In genomic region chr6:141077355-141078333, GRCh38 we compare ENCODE assay signal across 9 cellular contexts.
DNase-seq lines count a peak whose midpoint lies in the region; ATAC-seq, FAIRE-seq and TF ChIP-seq lines count a peak whose summit lies in the region.
"Had no signal": no experiment of that assay in that cellular context is flagged by ENCODE, and none has a peak within 500 bp of the region (broad histone marks: within the 10 kb centered on the region; RNA-seq: fewer than 3 reads in every experiment).

No MANE protein-coding gene starts in this region.

- peaks cover 19% of the 10 kb centered on the region for H3K27me3 Mint-ChIP-seq in T-helper 17 cell
- H3K27me3 Mint-ChIP-seq in effector memory CD8-positive, alpha-beta T cell: peaks cover 14 to 27% of the 10 kb centered on the region in 2 donors

- TF ChIP-seq EP300 in HepG2 (IDR thresholded peaks at IDR 0.05; ENCODE audit: low read depth in 2 of 2, low read length in 2 of 2): no peak
- TF ChIP-seq EP300 in HepG2 (CRISPR knock-in tag; IDR thresholded peaks at IDR 0.05; ENCODE audit: borderline replicate concordance): no peak

- no peaks in the 10 kb centered on the region for H3K36me3 ChIP-seq in HepG2 (replicated peaks in 1 of 2; ENCODE audit: control insufficient read depth in 1 of 2, insufficient read depth in 2 of 2, low read length in 2 of 2)
- H3K36me3 ChIP-seq: upper lobe of left lung had no signal

- H3K27me3 ChIP-seq in HepG2 (ENCODE audit: control insufficient read depth in 1 of 2, insufficient read depth in 2 of 2, low read length in 2 of 2): no peaks in the 10 kb centered on the region
- H3K27me3 ChIP-seq: upper lobe of left lung had no signal

- WGBS in HepG2 (ENCODE audit: low lambda C conversion rate): 14% methylated on average over 8 of the region's 8 CpGs

- peak overlapping the region; percentile 16 for H2AFZ ChIP-seq in HepG2 (ENCODE audit: low read length)

- H3K4me3 ChIP-seq in GM12865 (ENCODE audit: low read depth, low read length) (no peak overlapping the region), HepG2 (replicated peaks in 1 of 3; ENCODE audit: insufficient read depth in 1 of 3, low read depth in 2 of 3, low read length in 3 of 3) (peak overlapping the region; percentile 27 to 60 (median 46); a peak in 5 of 6 replicates)
- H3K4me3 ChIP-seq: upper lobe of left lung had no signal

- ATAC-seq in GM21447 (IDR thresholded peaks at IDR 0.05; ENCODE audit: unreplicated experiment) (peak; percentile 97), HG03558 (IDR thresholded peaks at IDR 0.05; ENCODE audit: extremely low read depth, unreplicated experiment) (peak; percentile 66), T-helper 17 cell (peak; percentile 44), HepG2 (peak; percentile 100)
- no peak for ATAC-seq in effector memory CD8-positive, alpha-beta T cell (replicated peaks)

- intact Hi-C loops in HepG2 (cut with micrococcal nuclease; ENCODE audit: unreplicated experiment): loop anchor here (2.0 kb wide), 2 partner anchors 51 to 485 kb away; no protein-coding TSS in a partner anchor

- no peaks in the 10 kb centered on the region for H3K36me3 Mint-ChIP-seq in T-helper 17 cell (ENCODE audit: low read depth)
- no peaks in the 10 kb centered on the region for H3K36me3 Mint-ChIP-seq in effector memory CD8-positive, alpha-beta T cell (ENCODE audit: insufficient read depth)

- peak; percentile 76 for FAIRE-seq in HepG2 (lab: Jason Lieb, UNC)

- H3K4me1 Mint-ChIP-seq in T-helper 17 cell: no peaks in the 10 kb centered on the region
- no peaks in the 10 kb centered on the region for H3K4me1 Mint-ChIP-seq in effector memory CD8-positive, alpha-beta T cell (ENCODE audit: low read depth in 2 of 2)

- peak overlapping the region; percentile 39 for H3K9ac ChIP-seq in HepG2 (ENCODE audit: insufficient read depth, low read depth, low read length)

- BruUV-seq in HepG2 (replicated peaks; lab: Mats Ljungman, UMichigan): no TSS peak

- no peaks in the 10 kb centered on the region for H3K79me2 ChIP-seq in HepG2 (ENCODE audit: insufficient read depth, low read length)

- H3K4me1 ChIP-seq in HepG2 (ENCODE audit: insufficient read depth, low read length): peaks cover 9% of the 10 kb centered on the region; the same call in 1 of the 2 replicates
- H3K4me1 ChIP-seq: upper lobe of left lung had no signal

- H4K20me1 ChIP-seq in HepG2 (ENCODE audit: insufficient read depth, low read length): no peaks in the 10 kb centered on the region

- POLR2A ChIA-PET in HepG2 (lab: Yijun Ruan, JAX): no interaction called here

- TF ChIP-seq POLR2A in HepG2 (IDR thresholded peaks at IDR 0.05; ENCODE audit: insufficient read depth in 1 of 2, low read depth in 2 of 2, low read length in 2 of 2): no peak

- TF ChIP-seq CTCF in GM12865 (IDR thresholded peaks at IDR 0.05; ENCODE audit: insufficient read depth, low read depth, low read length, missing control alignments): peak; percentile 37
- peak; percentile 58 for TF ChIP-seq CTCF in HepG2 (CRISPR knock-in tag; IDR thresholded peaks at IDR 0.05)

- TF ChIP-seq RAD21 in HepG2 (CRISPR knock-in tag; IDR thresholded peaks at IDR 0.05): peak; percentile 57; the same call in 1 of the 2 replicates

- DNase-seq in GM12865 (ENCODE audit: low read depth): peak; percentile 52
- no peak for DNase-seq in T-helper 17 cell
- peak; percentile 80 for DNase-seq in HepG2 (ENCODE audit: low spot score)
- no peak for DNase-seq in effector memory CD8-positive, alpha-beta T cell
- no peak for DNase-seq in activated gamma-delta T cell (lab: John Stamatoyannopoulos, UW)
- DNase-seq in nucleus accumbens (lab: John Stamatoyannopoulos, UW): no peak

- in situ Hi-C loops in HepG2 (cut with HindIII; ENCODE audit: extremely low pct_ligation_motif_present, low pct_unique_long_range_greater_than_20kb): no loop called here

- H3K27ac Mint-ChIP-seq in T-helper 17 cell: no peak overlapping the region
- no peak overlapping the region for H3K27ac Mint-ChIP-seq in effector memory CD8-positive, alpha-beta T cell

- H3K9me3 ChIP-seq in T-helper 17 cell (ENCODE audit: control insufficient read depth, low read length, poor library complexity, severe bottlenecking) (no peaks in the 10 kb centered on the region), HepG2 (ENCODE audit: low read length) (peaks cover 12% of the 10 kb centered on the region; the same call in 1 of the 2 replicates)
- H3K9me3 ChIP-seq: upper lobe of left lung had no signal

- CTCF ChIA-PET in HepG2 (lab: Yijun Ruan, JAX; ENCODE audit: low intra/inter-chr PET ratio, low total read pairs): no interaction called here

- H3K9me3 Mint-ChIP-seq in effector memory CD8-positive, alpha-beta T cell: no peaks in the 10 kb centered on the region

- H3K4me2 ChIP-seq in HepG2 (ENCODE audit: low read depth, low read length): peak overlapping the region; percentile 78

- H3K27ac ChIP-seq in HepG2 (ENCODE audit: extremely low read length, insufficient read depth, low read length): no peak overlapping the region
- H3K27ac ChIP-seq: upper lobe of left lung had no signal

- no peak overlapping the region for H3K4me3 Mint-ChIP-seq in T-helper 17 cell
- no peak overlapping the region for H3K4me3 Mint-ChIP-seq in effector memory CD8-positive, alpha-beta T cell

TF ChIP-seq in HepG2, 621 proteins besides CTCF, POLR2A, EP300 and RAD21 (continues in another document):
- TF ChIP-seq SOX13 (IDR thresholded peaks at IDR 0.05) (no peak), SOX13 (CRISPR knock-in tag; conservative IDR thresholded peaks at IDR 0.05 in 1 of 2, IDR thresholded peaks at IDR 0.05 in 1 of 2) (peak in 1 of 2 experiments; percentile 24; a peak in 1 of 4 replicates), ZNF572 (CRISPR knock-in tag; IDR thresholded peaks at IDR 0.05) (no peak), SMC3 (IDR thresholded peaks at IDR 0.05; ENCODE audit: low read length) (peak; percentile 27; the same call in 1 of the 2 replicates), ZNF530 (CRISPR knock-in tag; IDR thresholded peaks at IDR 0.05; ENCODE audit: low read depth) (no peak), SOX5 (CRISPR knock-in tag; IDR thresholded peaks at IDR 0.05; ENCODE audit: borderline replicate concordance) (no peak), ZNF687 (CRISPR knock-in tag; IDR thresholded peaks at IDR 0.05) (peak; percentile 50), ZNF335 (CRISPR knock-in tag; IDR thresholded peaks at IDR 0.05) (no peak), ZBTB10 (CRISPR knock-in tag; IDR thresholded peaks at IDR 0.05; ENCODE audit: borderline replicate concordance) (no peak), THRA (CRISPR knock-in tag; IDR thresholded peaks at IDR 0.05; ENCODE audit: borderline replicate concordance) (no peak)

Comparison
In these comparisons a context has a peak if more than half of its experiments do, and no peak if none do; other contexts are left out.
1. DNase-seq: peak in GM12865 (single experiment) and HepG2 (single experiment); none in T-helper 17 cell (0 of 3), effector memory CD8-positive, alpha-beta T cell (0 of 3), activated gamma-delta T cell (single experiment) and nucleus accumbens (0 of 56).